ENCODE assay signal across 1 cellular context in the genomic region with DNA sequence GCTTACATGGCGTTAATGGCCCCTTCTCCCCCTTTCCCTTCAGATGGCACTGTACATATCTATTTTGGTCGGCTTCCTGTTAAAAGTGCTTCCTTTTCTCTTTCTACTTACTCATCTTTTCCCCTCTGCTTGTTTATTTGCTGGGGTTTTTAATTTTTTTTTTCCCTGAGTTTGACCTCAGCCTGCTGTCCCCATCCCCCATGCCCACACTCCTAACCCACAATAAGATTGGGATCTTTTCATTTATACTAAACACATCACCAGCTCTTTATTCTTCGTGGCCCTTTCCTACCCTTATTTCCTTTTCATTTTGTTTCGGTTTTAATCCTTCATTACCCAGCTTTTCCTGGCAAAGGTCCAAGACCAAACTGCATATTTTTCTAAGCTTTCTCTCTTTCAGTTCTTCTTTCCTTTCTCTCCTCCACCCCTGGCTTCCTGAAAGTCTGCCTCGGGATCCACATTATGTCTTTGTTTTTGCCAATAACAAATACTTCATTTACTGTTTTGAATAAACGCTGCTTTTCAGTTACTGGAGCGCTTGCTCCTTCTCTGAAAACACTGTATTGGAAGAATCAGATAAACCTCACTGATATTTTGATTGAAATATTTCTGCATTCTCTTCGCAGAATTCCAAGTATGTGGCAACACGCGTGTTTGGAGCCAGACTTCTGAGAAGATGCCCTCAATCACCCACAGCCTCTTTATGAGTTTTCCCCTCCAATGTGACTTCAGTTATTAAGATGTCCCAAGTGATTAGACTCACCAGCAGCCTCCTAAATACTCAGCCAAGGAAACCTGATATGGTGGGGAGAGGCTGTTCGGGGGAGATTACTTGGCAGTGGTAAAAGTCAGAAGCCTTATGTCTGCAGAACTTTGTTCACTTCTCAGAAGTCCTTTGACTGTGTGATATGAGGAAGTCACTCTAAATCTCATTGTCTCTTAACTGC.
TF ChIP-seq lines count a peak whose summit lies in the region.

No MANE protein-coding gene starts in this region.

TF ChIP-seq in H1, 55 proteins besides CTCF, POLR2A, EP300 and RAD21 (continued from another document):
- TF ChIP-seq, protein P1, sequence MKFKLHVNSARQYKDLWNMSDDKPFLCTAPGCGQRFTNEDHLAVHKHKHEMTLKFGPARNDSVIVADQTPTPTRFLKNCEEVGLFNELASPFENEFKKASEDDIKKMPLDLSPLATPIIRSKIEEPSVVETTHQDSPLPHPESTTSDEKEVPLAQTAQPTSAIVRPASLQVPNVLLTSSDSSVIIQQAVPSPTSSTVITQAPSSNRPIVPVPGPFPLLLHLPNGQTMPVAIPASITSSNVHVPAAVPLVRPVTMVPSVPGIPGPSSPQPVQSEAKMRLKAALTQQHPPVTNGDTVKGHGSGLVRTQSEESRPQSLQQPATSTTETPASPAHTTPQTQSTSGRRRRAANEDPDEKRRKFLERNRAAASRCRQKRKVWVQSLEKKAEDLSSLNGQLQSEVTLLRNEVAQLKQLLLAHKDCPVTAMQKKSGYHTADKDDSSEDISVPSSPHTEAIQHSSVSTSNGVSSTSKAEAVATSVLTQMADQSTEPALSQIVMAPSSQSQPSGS (IDR thresholded peaks at IDR 0.05; ENCODE audit: low read length): no peak
- TF ChIP-seq NANOG (IDR thresholded peaks at IDR 0.05; ENCODE audit: insufficient read depth, low read depth, low read length, poor library complexity, severe bottlenecking): no peak
- TF ChIP-seq NRF1 (IDR thresholded peaks at IDR 0.05; ENCODE audit: low read depth, low read length): no peak
